In genomic region chr1:154841384-154841783, GRCh38 we compare ENCODE assay signal across 2 cellular contexts.
TF ChIP-seq lines count a peak whose summit lies in the region.

No MANE protein-coding gene starts in this region.

TF ChIP-seq in K562, 482 proteins besides CTCF, POLR2A, EP300 and RAD21 (continued from another document):
- TF ChIP-seq ZBTB11 (CRISPR knock-in tag; IDR thresholded peaks at IDR 0.05) (no peak), POLR2B (IDR thresholded peaks at IDR 0.05; ENCODE audit: low read depth, partially characterized antibody) (no peak), ZFP36 (IDR thresholded peaks at IDR 0.05; ENCODE audit: low read depth, low read length, partially characterized antibody) (peak; percentile 78), MYBL2 (IDR thresholded peaks at IDR 0.05; ENCODE audit: low read depth) (no peak), MYBL2 (CRISPR knock-in tag; IDR thresholded peaks at IDR 0.05; ENCODE audit: borderline replicate concordance) (no peak), HDAC6 (IDR thresholded peaks at IDR 0.05; ENCODE audit: low read depth, low read length) (no peak), ZNF23 (CRISPR knock-in tag; IDR thresholded peaks at IDR 0.05) (no peak), E2F4 (CRISPR knock-in tag; IDR thresholded peaks at IDR 0.05; ENCODE audit: low read depth) (no peak), CHCHD3 (CRISPR knock-in tag; IDR thresholded peaks at IDR 0.05) (no peak), SMARCA5 (IDR thresholded peaks at IDR 0.05) (no peak), NCOA1 (IDR thresholded peaks at IDR 0.05; ENCODE audit: low read depth) (no peak), ATF7 (IDR thresholded peaks at IDR 0.05) (no peak), CHD2 (IDR thresholded peaks at IDR 0.05; ENCODE audit: low read depth, low read length) (no peak), HDGF (IDR thresholded peaks at IDR 0.05) (no peak), ZNF395 (CRISPR knock-in tag; IDR thresholded peaks at IDR 0.05) (no peak), CBX2 (IDR thresholded peaks at IDR 0.05; ENCODE audit: insufficient read depth, low read length, poor library complexity, severe bottlenecking) (no peak), MTF1 (CRISPR knock-in tag; IDR thresholded peaks at IDR 0.05; ENCODE audit: borderline replicate concordance) (no peak), GABPA (tag; conservative IDR thresholded peaks at IDR 0.05; ENCODE audit: low read depth) (no peak), RBM22 (IDR thresholded peaks at IDR 0.05; ENCODE audit: low read depth, low read length, poor library complexity, severe bottlenecking) (no peak), E2F5 (CRISPR knock-in tag; IDR thresholded peaks at IDR 0.05) (no peak), RBM14 (IDR thresholded peaks at IDR 0.05; ENCODE audit: borderline replicate concordance, insufficient read depth, low read depth, low read length) (no peak), NRF1 (conservative IDR thresholded peaks at IDR 0.05 in 1 of 2, IDR thresholded peaks at IDR 0.05 in 1 of 2) (no peak), ATF4 (CRISPR knock-in tag; IDR thresholded peaks at IDR 0.05) (no peak), ILK (tag; IDR thresholded peaks at IDR 0.05; ENCODE audit: borderline replicate concordance, low read depth) (no peak)

TF ChIP-seq in neural cell, 6 proteins besides CTCF, POLR2A, EP300 and RAD21 (continued from another document):
- TF ChIP-seq REST (IDR thresholded peaks at IDR 0.05; ENCODE audit: borderline replicate concordance) (no peak), EZH2 (IDR thresholded peaks at IDR 0.05; ENCODE audit: borderline replicate concordance, insufficient read depth, low read length, poor library complexity, severe bottlenecking) (no peak), MXI1 (conservative IDR thresholded peaks at IDR 0.05; ENCODE audit: poor library complexity, severe bottlenecking) (no peak)
